Comparison of ENCODE assay signal across 25 cellular contexts in genomic region chr10:33556581-33556980, GRCh38.
DNase-seq lines count a peak whose midpoint lies in the region; ATAC-seq and TF ChIP-seq lines count a peak whose summit lies in the region.
"Had no signal": no experiment of that assay in that cellular context is flagged by ENCODE, and none has a peak within 500 bp of the region (broad histone marks: within the 10 kb centered on the region; RNA-seq: fewer than 3 reads in every experiment).

No MANE protein-coding gene starts in this region.

- H3K4me3 Mint-ChIP-seq in GM23338 (no peak overlapping the region), nephron progenitor cell (no peak overlapping the region)
- H3K4me3 Mint-ChIP-seq: activated CD4-positive, alpha-beta memory T cell treated with anti-CD3 and anti-CD28 coated beads, Interleukin-2, amount 10 ng/mL, durations not matched to agents 7 days and 5 days; stimulated activated effector memory CD8-positive, alpha-beta T cell treated with anti-CD3 and anti-CD28 coated beads, Interleukin-12 subunit alpha, Interleukin-12 subunit beta, amount 100 ng/mL, for 72 hours had no signal

- no peak overlapping the region for H3K4me2 ChIP-seq in GM23338
- H3K4me2 ChIP-seq: BLaER1 had no signal

- H3K27me3 Mint-ChIP-seq in GM23338 (ENCODE audit: insufficient read depth, low read depth, poor library complexity) (peaks cover 5% of the 10 kb centered on the region), nephron progenitor cell (ENCODE audit: low read depth, poor library complexity) (peaks cover 16% of the 10 kb centered on the region)

- H3F3A ChIP-seq in GM23338 (replicated peaks; ENCODE audit: low read depth) = no peaks in the 10 kb centered on the region

- H4K20me1 ChIP-seq in GM23338 (replicated peaks; ENCODE audit: insufficient read depth) = no peaks in the 10 kb centered on the region
- H4K20me1 ChIP-seq: BLaER1 had no signal

- peaks cover 27% of the 10 kb centered on the region; the same call in 1 of the 2 replicates for H3K9me2 ChIP-seq in GM23338 (ENCODE audit: insufficient read depth)

- H3K4me1 Mint-ChIP-seq in GM23338 (peaks cover 30% of the 10 kb centered on the region), nephron progenitor cell (peaks cover 30% of the 10 kb centered on the region)
- H3K4me1 Mint-ChIP-seq: activated CD4-positive, alpha-beta memory T cell treated with anti-CD3 and anti-CD28 coated beads, Interleukin-2, amount 10 ng/mL, durations not matched to agents 7 days and 5 days; stimulated activated effector memory CD8-positive, alpha-beta T cell treated with anti-CD3 and anti-CD28 coated beads, Interleukin-12 subunit alpha, Interleukin-12 subunit beta, amount 100 ng/mL, for 72 hours had no signal

- H3K27me3 ChIP-seq in GM23338 (ENCODE audit: insufficient read depth) = no peaks in the 10 kb centered on the region
- H3K27me3 ChIP-seq: BLaER1, esophagus muscularis mucosa, heart left ventricle, Peyer's patch had no signal

- H3K4me3 ChIP-seq in GM23338 = no peak overlapping the region
- H3K4me3 ChIP-seq: BLaER1, esophagus muscularis mucosa, GM12878, heart left ventricle, Peyer's patch had no signal

- H3K4me1 ChIP-seq in GM23338 (ENCODE audit: insufficient read depth) = peaks cover 35% of the 10 kb centered on the region
- H3K4me1 ChIP-seq: BLaER1, Peyer's patch had no signal

- H3K36me3 Mint-ChIP-seq in GM23338 (ENCODE audit: low read depth) (peaks cover 2% of the 10 kb centered on the region; the same call in 1 of the 3 replicates), nephron progenitor cell (ENCODE audit: low read depth) (no peaks in the 10 kb centered on the region)
- H3K36me3 Mint-ChIP-seq: stimulated activated effector memory CD8-positive, alpha-beta T cell treated with anti-CD3 and anti-CD28 coated beads, Interleukin-12 subunit alpha, Interleukin-12 subunit beta, amount 100 ng/mL, for 72 hours had no signal

- ATAC-seq in GM23338 (no peak), GM18502 (IDR thresholded peaks at IDR 0.05; ENCODE audit: poor library complexity, unreplicated experiment) (no peak)
- ATAC-seq: stimulated activated effector memory CD8-positive, alpha-beta T cell treated with anti-CD3 and anti-CD28 coated beads, Interleukin-12 subunit alpha, Interleukin-12 subunit beta, amount 100 ng/mL, for 72 hours had no signal

- H3K27ac Mint-ChIP-seq in GM23338 = no peak overlapping the region
- no peak overlapping the region for H3K27ac Mint-ChIP-seq in nephron progenitor cell
- H3K27ac Mint-ChIP-seq: activated CD4-positive, alpha-beta memory T cell treated with anti-CD3 and anti-CD28 coated beads, Interleukin-2, amount 10 ng/mL, durations not matched to agents 7 days and 5 days; stimulated activated effector memory CD8-positive, alpha-beta T cell treated with anti-CD3 and anti-CD28 coated beads, Interleukin-12 subunit alpha, Interleukin-12 subunit beta, amount 100 ng/mL, for 72 hours had no signal

- peak overlapping the region; percentile 63; the same call in 1 of the 2 replicates for H2AFZ ChIP-seq in GM23338

- no peak for TF ChIP-seq CTCF in GM23338 (conservative IDR thresholded peaks at IDR 0.05; ENCODE audit: low read depth in 2 of 2)
- TF ChIP-seq CTCF in nephron progenitor cell (IDR thresholded peaks at IDR 0.05) = no peak

- no peak for DNase-seq in GM23338 (ENCODE audit: low spot score)
- peak; percentile 75 for DNase-seq in NCI-H1092 treated with DMSO at 0.1 percent for 48 hours (lab: John Stamatoyannopoulos, UW)
- peak; percentile 55 for DNase-seq in NCI-H345 (lab: John Stamatoyannopoulos, UW)
- peak; percentile 4 for DNase-seq in nephron progenitor cell
- DNase-seq in SKM-1 (lab: John Stamatoyannopoulos, UW; ENCODE audit: unreplicated experiment) = no peak
- no peak for DNase-seq in substantia nigra (lab: John Stamatoyannopoulos, UW)
- DNase-seq: activated CD4-positive, alpha-beta memory T cell treated with anti-CD3 and anti-CD28 coated beads, Interleukin-2, amount 10 ng/mL, durations not matched to agents 7 days and 5 days; activated CD8-positive, alpha-beta memory T cell treated with anti-CD3 and anti-CD28 coated beads, Interleukin-2, amount 50 U/mL, for 4 hours; activated naive CD4-positive, alpha-beta T cell treated with Interleukin-2 at 50 U/mL for 16 hours; cerebellar nuclear complex; DMS 273 treated with DMSO at 0.1 percent for 48 hours; foreskin fibroblast; H7; heart left ventricle; MV-4-11; NCI-H2081; NCI-H524 treated with DMSO at 0.1 percent for 48 hours; Peyer's patch; T-helper 9 cell; trophoblast cell had no signal

- no peak overlapping the region for H3K27ac ChIP-seq in GM23338 (ENCODE audit: low read depth)
- no peak overlapping the region for H3K27ac ChIP-seq in substantia nigra (ENCODE audit: low read depth, low read length, poor library complexity, severe bottlenecking)
- H3K27ac ChIP-seq: BLaER1, esophagus muscularis mucosa, heart left ventricle, Peyer's patch had no signal

- no peaks in the 10 kb centered on the region for H3K79me2 ChIP-seq in GM23338 (replicated peaks; ENCODE audit: insufficient read depth)

- no peaks in the 10 kb centered on the region for H3K9me3 Mint-ChIP-seq in GM23338
- no peaks in the 10 kb centered on the region for H3K9me3 Mint-ChIP-seq in nephron progenitor cell
- H3K9me3 Mint-ChIP-seq: activated CD4-positive, alpha-beta memory T cell treated with anti-CD3 and anti-CD28 coated beads, Interleukin-2, amount 10 ng/mL, durations not matched to agents 7 days and 5 days had no signal

- H3K36me3 ChIP-seq in GM23338 (ENCODE audit: insufficient read depth) = no peaks in the 10 kb centered on the region
- H3K36me3 ChIP-seq: BLaER1, esophagus muscularis mucosa, heart left ventricle, Peyer's patch had no signal

TF ChIP-seq in GM23338, 12 proteins besides CTCF, POLR2A, EP300 and RAD21:
- TF ChIP-seq POLR2AphosphoS5 (IDR thresholded peaks at IDR 0.05; ENCODE audit: low read depth) (no peak), CREB1 (CRISPR knock-in tag; IDR thresholded peaks at IDR 0.05; ENCODE audit: low read depth) (no peak), JUNB (IDR thresholded peaks at IDR 0.05; ENCODE audit: unreplicated experiment) (no peak), EZH2phosphoT487 (IDR thresholded peaks at IDR 0.05; ENCODE audit: unreplicated experiment) (no peak), REST (IDR thresholded peaks at IDR 0.05; ENCODE audit: unreplicated experiment) (no peak), ZNF331 (CRISPR knock-in tag; IDR thresholded peaks at IDR 0.05; ENCODE audit: low read depth) (no peak), NANOG (IDR thresholded peaks at IDR 0.05; ENCODE audit: borderline replicate concordance) (no peak)

Comparison
In these comparisons a context has a peak if more than half of its experiments do, and no peak if none do; other contexts are left out.
1. DNase-seq: peak in NCI-H1092 treated with DMSO at 0.1 percent for 48 hours (single experiment), NCI-H345 (single experiment) and nephron progenitor cell (single experiment); none in GM23338 (single experiment), SKM-1 (single experiment) and substantia nigra (0 of 49).